26 cellular contexts compared by ENCODE assay signal in the genomic region with DNA sequence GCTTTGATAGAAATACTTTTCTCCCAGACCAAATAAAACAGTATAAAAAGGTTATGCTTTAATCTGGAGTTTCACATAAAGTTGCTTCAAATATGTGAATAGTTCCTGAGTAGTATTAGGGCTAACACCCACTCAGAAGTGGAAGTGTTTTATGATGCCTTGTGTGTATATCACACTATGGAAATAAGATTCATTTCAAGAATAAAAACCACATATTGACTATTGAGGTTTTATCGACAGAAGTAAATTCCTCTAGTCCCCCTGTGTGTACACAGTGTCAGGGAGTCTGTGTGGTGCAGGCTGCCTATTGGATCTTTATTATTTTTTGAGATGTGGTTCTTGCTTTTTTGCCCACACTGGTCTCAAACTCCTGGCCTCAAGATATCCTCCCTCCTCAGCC. TPM values are rescaled to one million over a fixed set of nuclear protein-coding genes. Genes with fewer than 3 reads are reported as not detected.
"Had no signal": no experiment of that assay in that cellular context is flagged by ENCODE, and none has a peak within 500 bp of the region (broad histone marks: within the 10 kb centered on the region; RNA-seq: fewer than 3 reads in every experiment).

No MANE protein-coding gene starts in this region.

- H3K4me3 Mint-ChIP-seq: activated B cell treated with CpG ODN at 0.5 μM for 24 hours; activated CD4-positive, alpha-beta memory T cell treated with anti-CD3 and anti-CD28 coated beads, Interleukin-2, amount 10 ng/mL, durations not matched to agents 7 days and 5 days; activated CD4-positive, alpha-beta T cell treated with anti-CD3 and anti-CD28 coated beads, Interleukin-2, amount 10 ng/mL, durations not matched to agents 24 days and 14 days; activated naive CD4-positive, alpha-beta T cell treated with anti-CD3 and anti-CD28 coated beads, Interleukin-2, amount 50 U/mL, for 24 hours; activated naive CD8-positive, alpha-beta T cell treated with anti-CD3 and anti-CD28 coated beads, Interleukin-2, amount 10 ng/mL, durations not matched to agents 7 days and 5 days; activated T-cell treated with anti-CD3 and anti-CD28 coated beads, Interleukin-2, amount 50 U/mL, for 24 hours; activated T-cell treated with anti-CD3 and anti-CD28 coated beads, Interleukin-2, amount 50 U/mL, for 72 hours had no signal

- H3K4me3 ChIP-seq: esophagus squamous epithelium, gastroesophageal sphincter, heart right ventricle had no signal

- ATAC-seq: activated CD4-positive, CD25-positive, alpha-beta regulatory T cell treated with anti-CD3 and anti-CD28 coated beads, Interleukin-2, amount 50 U/mL, for 24 hours; gastroesophageal sphincter; heart right ventricle had no signal

- H3K27ac ChIP-seq: brain microvascular endothelial cell, epithelial cell of prostate, esophagus squamous epithelium, gastroesophageal sphincter, heart right ventricle, VCaP had no signal

- H3K9me3 ChIP-seq: esophagus squamous epithelium, gastroesophageal sphincter, heart right ventricle had no signal

- H3K9me3 Mint-ChIP-seq: activated B cell treated with CpG ODN at 0.5 μM for 24 hours had no signal

- DNase-seq: activated B cell treated with CpG ODN at 0.5 μM for 24 hours; activated CD4-positive, alpha-beta memory T cell treated with anti-CD3 and anti-CD28 coated beads, Interleukin-2, amount 10 ng/mL, durations not matched to agents 7 days and 5 days; activated CD4-positive, alpha-beta T cell treated with anti-CD3 and anti-CD28 coated beads, Interleukin-2, amount 10 ng/mL, durations not matched to agents 24 days and 14 days; activated CD8-positive, alpha-beta memory T cell treated with anti-CD3 and anti-CD28 coated beads, Interleukin-2, amount 50 U/mL, for 48 hours; activated effector memory CD4-positive, alpha-beta T cell treated with Interleukin-2 at 50 U/mL for 16 hours; activated gamma-delta T cell treated with Interleukin-2 at 50 U/mL for 16 hours; activated naive CD4-positive, alpha-beta T cell treated with Interleukin-2 at 50 U/mL for 16 hours; activated naive CD8-positive, alpha-beta T cell treated with anti-CD3 and anti-CD28 coated beads, Interleukin-2, amount 10 ng/mL, durations not matched to agents 7 days and 5 days; activated T-cell treated with anti-CD3 and anti-CD28 coated beads for 4 hours; activated T-cell treated with anti-CD3 and anti-CD28 coated beads, Interleukin-2, amount 50 U/mL, for 24 hours; activated T-cell treated with anti-CD3 and anti-CD28 coated beads, Interleukin-2, amount 50 U/mL, for 72 hours; amniotic stem cell; anterior cingulate cortex; brain microvascular endothelial cell; caudate nucleus; cortex of kidney; effector CD8-positive, alpha-beta T cell; esophagus squamous epithelium; foreskin melanocyte; heart right ventricle had no signal

- H3K27me3 Mint-ChIP-seq: activated B cell treated with CpG ODN at 0.5 μM for 24 hours; activated CD4-positive, alpha-beta T cell treated with anti-CD3 and anti-CD28 coated beads, Interleukin-2, amount 10 ng/mL, durations not matched to agents 24 days and 14 days had no signal

- H3K27me3 ChIP-seq: brain microvascular endothelial cell, esophagus squamous epithelium, gastroesophageal sphincter, heart right ventricle had no signal

- H3K27ac Mint-ChIP-seq: activated B cell treated with CpG ODN at 0.5 μM for 24 hours; activated CD4-positive, alpha-beta memory T cell treated with anti-CD3 and anti-CD28 coated beads, Interleukin-2, amount 10 ng/mL, durations not matched to agents 7 days and 5 days; activated CD4-positive, alpha-beta T cell treated with anti-CD3 and anti-CD28 coated beads, Interleukin-2, amount 10 ng/mL, durations not matched to agents 24 days and 14 days; activated naive CD4-positive, alpha-beta T cell treated with anti-CD3 and anti-CD28 coated beads, Interleukin-2, amount 50 U/mL, for 24 hours; activated naive CD8-positive, alpha-beta T cell treated with anti-CD3 and anti-CD28 coated beads, Interleukin-2, amount 10 ng/mL, durations not matched to agents 7 days and 5 days; activated T-cell treated with anti-CD3 and anti-CD28 coated beads, Interleukin-2, amount 50 U/mL, for 24 hours; activated T-cell treated with anti-CD3 and anti-CD28 coated beads, Interleukin-2, amount 50 U/mL, for 72 hours had no signal

RNA-seq across cellular contexts. Expression of a gene that starts 20.8 kb away (rescaled TPM):
- total RNA-seq: chondrocyte had no signal
